In genomic region chr22:31489632-31490495, GRCh38 we compare ENCODE assay signal across 8 cellular contexts. TPM values are rescaled to one million over a fixed set of nuclear protein-coding genes. Genes with fewer than 3 reads are reported as not detected.
DNase-seq lines count a peak whose midpoint lies in the region; ATAC-seq and TF ChIP-seq lines count a peak whose summit lies in the region.

Gene EIF4ENIF1 (minus strand): TSS chr22:31489842. CDS start chr22:31488718, 1,124 bp downstream.

- ATAC-seq in left cardiac atrium (peak; percentile 96), upper lobe of left lung (ENCODE audit: low FRiP score in 2 of 2) (peak; percentile 96 to 97)

- TF ChIP-seq CTCF in NB4 (IDR thresholded peaks at IDR 0.05; ENCODE audit: low read depth, low read length) (no peak), progenitor cell of endocrine pancreas (IDR thresholded peaks at IDR 0.05; ENCODE audit: unreplicated experiment) (no peak), upper lobe of left lung (IDR thresholded peaks at IDR 0.05) (peak in 3 of 6 experiments; percentile 11 to 35 (median 27))

- no peaks in the 10 kb centered on the region for H3K9me3 ChIP-seq in upper lobe of left lung

- peak within 1 kb of the TSS; percentile 95 for H3K27ac Mint-ChIP-seq in T-helper 1 cell treated with Interleukin-12 subunit alpha and Interleukin-12 subunit beta and Interleukin-4 antibody, amounts not matched to agents 30 μg/mL and 1 μg/mL, for 36 hours
- peak within 1 kb of the TSS; percentile 97 for H3K27ac Mint-ChIP-seq in progenitor cell of endocrine pancreas

- H3K9me3 Mint-ChIP-seq in T-helper 1 cell treated with Interleukin-12 subunit alpha and Interleukin-12 subunit beta and Interleukin-4 antibody, amounts not matched to agents 30 μg/mL and 1 μg/mL, for 36 hours = no peaks in the 10 kb centered on the region
- H3K9me3 Mint-ChIP-seq in progenitor cell of endocrine pancreas (ENCODE audit: low read depth) = no peaks in the 10 kb centered on the region

- TF ChIP-seq POLR2A in NB4 (IDR thresholded peaks at IDR 0.05; ENCODE audit: extremely low read depth, insufficient read length) (peak; percentile 18), upper lobe of left lung (IDR thresholded peaks at IDR 0.05) (peak in 3 of 4 donors; percentile 45 to 76 (median 75))

- H3K4me1 ChIP-seq in upper lobe of left lung = peaks cover 19 to 34% (median 23%) of the 10 kb centered on the region in 4 donors

- DNase-seq in GF-D8 (lab: John Stamatoyannopoulos, UW) (peak; percentile 59), HCEC 1CT (peak; percentile 74), NB4 (ENCODE audit: low read depth) (peak; percentile 93), amniotic epithelial cell (ENCODE audit: low read depth) (peak; percentile 80), left cardiac atrium (peak; percentile 91), progenitor cell of endocrine pancreas (ENCODE audit: low spot score, unreplicated experiment) (peak; percentile 74), upper lobe of left lung (peak; percentile 87 to 96)

- H3K36me3 ChIP-seq in upper lobe of left lung = peaks cover 0 to 25% (median 11%) of the 10 kb centered on the region in 4 donors

- H3K36me3 Mint-ChIP-seq in T-helper 1 cell treated with Interleukin-12 subunit alpha and Interleukin-12 subunit beta and Interleukin-4 antibody, amounts not matched to agents 30 μg/mL and 1 μg/mL, for 36 hours (ENCODE audit: low read depth) = peaks cover 16% of the 10 kb centered on the region
- peaks cover 10% of the 10 kb centered on the region for H3K36me3 Mint-ChIP-seq in progenitor cell of endocrine pancreas (ENCODE audit: insufficient read depth)

- peak within 1 kb of the TSS; percentile 92 to 99 (median 96) for H3K27ac ChIP-seq in upper lobe of left lung

- no peaks in the 10 kb centered on the region for H3K27me3 ChIP-seq in upper lobe of left lung

- no peaks in the 10 kb centered on the region for H3K27me3 Mint-ChIP-seq in T-helper 1 cell treated with Interleukin-12 subunit alpha and Interleukin-12 subunit beta and Interleukin-4 antibody, amounts not matched to agents 30 μg/mL and 1 μg/mL, for 36 hours (ENCODE audit: low read depth)
- H3K27me3 Mint-ChIP-seq in progenitor cell of endocrine pancreas = no peaks in the 10 kb centered on the region

- H3K4me3 ChIP-seq in NB4 (ENCODE audit: low read depth, low read length) (peak within 1 kb of the TSS; percentile 98), upper lobe of left lung (peak within 1 kb of the TSS; percentile 85 to 96 (median 92))

- peak within 1 kb of the TSS; percentile 89 for H3K4me3 Mint-ChIP-seq in T-helper 1 cell treated with Interleukin-12 subunit alpha and Interleukin-12 subunit beta and Interleukin-4 antibody, amounts not matched to agents 30 μg/mL and 1 μg/mL, for 36 hours
- peak within 1 kb of the TSS; percentile 94 for H3K4me3 Mint-ChIP-seq in progenitor cell of endocrine pancreas (ENCODE audit: low read depth)

- 0 to 1% methylated on average over 15 to 27 of the region's 100 CpGs for WGBS in upper lobe of left lung, 2 donors

- intact Hi-C loops in left cardiac atrium (cut with DNase I) = loop anchor here in 1 of 2 donors (10.0 kb wide), 1 partner anchor 145 kb away; the partner anchor contains the start of gene PATZ1

- peaks cover 46% of the 10 kb centered on the region for H3K4me1 Mint-ChIP-seq in T-helper 1 cell treated with Interleukin-12 subunit alpha and Interleukin-12 subunit beta and Interleukin-4 antibody, amounts not matched to agents 30 μg/mL and 1 μg/mL, for 36 hours (ENCODE audit: low read depth)
- peaks cover 14% of the 10 kb centered on the region for H3K4me1 Mint-ChIP-seq in progenitor cell of endocrine pancreas (ENCODE audit: low read depth)

- no peak for TF ChIP-seq EP300 in upper lobe of left lung (IDR thresholded peaks at IDR 0.05)

RNA-seq across cellular contexts. Expression of gene EIF4ENIF1, which starts in this region (rescaled TPM):
- total RNA-seq in left cardiac atrium = 10 to 100 TPM; 21.8 to 24.7 TPM
- 41.0 and 46.5 TPM in 2 replicates for total RNA-seq in progenitor cell of endocrine pancreas
- 10 to 100 TPM; 15.5 to 25.2 (median 23.3) TPM for total RNA-seq in upper lobe of left lung

Comparison
In these comparisons a context has a peak if more than half of its experiments do, and no peak if none do; other contexts are left out.
1. Peak in every context shown above with its lines: DNase-seq, ATAC-seq, H3K4me3 ChIP-seq and H3K27ac ChIP-seq.